Comparison of ENCODE assay signal across 8 cellular contexts in the genomic region with DNA sequence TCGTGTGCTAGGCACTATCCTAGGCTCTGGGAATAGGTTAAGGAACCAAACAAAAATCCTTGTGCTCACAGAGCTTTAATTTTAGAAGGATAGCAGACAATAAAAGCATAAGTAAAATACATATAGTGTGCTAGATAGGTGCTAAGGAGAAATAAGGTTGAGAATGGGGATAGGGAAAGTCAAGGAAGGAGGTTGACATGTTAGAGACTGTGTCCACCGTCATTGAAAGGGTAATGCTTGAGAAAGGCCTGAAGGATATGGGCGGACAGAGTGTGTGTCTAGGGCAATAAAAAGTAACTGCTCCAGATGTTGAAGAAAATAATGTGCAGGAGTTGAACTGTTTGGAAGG. TPM values are rescaled to one million over a fixed set of nuclear protein-coding genes. Genes with fewer than 3 reads are reported as not detected.
DNase-seq lines count a peak whose midpoint lies in the region; ATAC-seq, FAIRE-seq and TF ChIP-seq lines count a peak whose summit lies in the region.

No MANE protein-coding gene starts in this region.

- ATAC-seq in GM18909 (IDR thresholded peaks at IDR 0.05; ENCODE audit: poor library complexity, unreplicated experiment) (peak; percentile 11), GM19397 (IDR thresholded peaks at IDR 0.05; ENCODE audit: unreplicated experiment) (no peak)

- peak overlapping the region; percentile 77 for H2AFZ ChIP-seq in Karpas-422 (ENCODE audit: low read length)
- H2AFZ ChIP-seq in endothelial cell of umbilical vein (ENCODE audit: low read depth, low read length): peak overlapping the region; percentile 95

- CTCF ChIA-PET in endothelial cell of umbilical vein (lab: Charles Lee): interaction anchor here (0.9 to 11.9 kb wide), 7 partner anchors 9 to 555 kb away, joined by 3 to 138 read pairs (median 4); no protein-coding TSS in a partner anchor

- peak overlapping the region; percentile 89 for H3K4me3 ChIP-seq in Karpas-422 (ENCODE audit: low read length)
- peak overlapping the region; percentile 19 to 92 (median 73) for H3K4me3 ChIP-seq in endothelial cell of umbilical vein (replicated peaks in 1 of 3; ENCODE audit: insufficient read depth in 1 of 3, low read depth in 1 of 3, low read length in 3 of 3)
- peak overlapping the region; percentile 62 for H3K4me3 ChIP-seq in retinal pigment epithelial cell (ENCODE audit: low read length)

- H3K9me2 ChIP-seq in Karpas-422 (replicated peaks; ENCODE audit: insufficient read depth, low read length): no peaks in the 10 kb centered on the region

- H3K27ac ChIP-seq in Karpas-422 (ENCODE audit: low read length) (peak overlapping the region; percentile 4; the same call in 1 of the 2 replicates), endothelial cell of umbilical vein (ENCODE audit: insufficient read depth, low read depth, low read length) (no peak overlapping the region)

- H3K4me2 ChIP-seq in Karpas-422 (ENCODE audit: low read depth, low read length, poor library complexity, severe bottlenecking): peak overlapping the region; percentile 76
- peak overlapping the region; percentile 86 for H3K4me2 ChIP-seq in endothelial cell of umbilical vein (ENCODE audit: insufficient read depth, low read length)

- TF ChIP-seq POLR2A in endothelial cell of umbilical vein (IDR thresholded peaks at IDR 0.05; ENCODE audit: low read depth, low read length): no peak

- H4K20me1 ChIP-seq in Karpas-422 (ENCODE audit: insufficient read depth, low read depth, low read length): no peaks in the 10 kb centered on the region
- H4K20me1 ChIP-seq in endothelial cell of umbilical vein (replicated peaks; ENCODE audit: control insufficient read depth, extremely low read depth, insufficient read depth, low read length): no peaks in the 10 kb centered on the region

- H3K9me1 ChIP-seq in endothelial cell of umbilical vein (replicated peaks; ENCODE audit: control insufficient read depth, extremely low read depth, insufficient read depth, low read length): no peaks in the 10 kb centered on the region

- DNase-seq in Karpas-422 (no peak), endothelial cell of umbilical vein (ENCODE audit: low read depth, low spot score) (no peak), retinal pigment epithelial cell (ENCODE audit: low read depth) (no peak), GM10266 (ENCODE audit: extremely low spot score) (no peak), epidermal melanocyte (ENCODE audit: insufficient read length, low spot score) (no peak)
- DNase-seq in stimulated activated CD4-positive, alpha-beta T cell treated with anti-CD3 and anti-CD28 coated beads, Interleukin-4, amount 100 ng/mL, for 1 hour: no peak

- POLR2A ChIA-PET in endothelial cell of umbilical vein (lab: Charles Lee): no interaction called here

- peak overlapping the region; percentile 59 for H3K9ac ChIP-seq in Karpas-422 (ENCODE audit: low read length)
- H3K9ac ChIP-seq in endothelial cell of umbilical vein (replicated peaks; ENCODE audit: extremely low read depth, insufficient read depth, low read length): no peak overlapping the region

- H3K27me3 ChIP-seq in Karpas-422 (ENCODE audit: low read length): no peaks in the 10 kb centered on the region
- H3K27me3 ChIP-seq in endothelial cell of umbilical vein (ENCODE audit: control insufficient read depth in 2 of 2, insufficient read depth in 2 of 2, low read length in 2 of 2): peaks cover 25 to 32% of the 10 kb centered on the region in 2 experiments

- FAIRE-seq in endothelial cell of umbilical vein (lab: Jason Lieb, UNC): no peak

- no TSS peak for BruUV-seq in endothelial cell of umbilical vein (replicated peaks; lab: Mats Ljungman, UMichigan)

- dilution Hi-C loops in endothelial cell of umbilical vein (cut with MboI; ENCODE audit: extremely low pct_ligation_motif_present, low sequenced_read_pairs): no loop called here

- intact Hi-C loops in endothelial cell of umbilical vein (cut with micrococcal nuclease): loop anchor here (1.0 to 10.0 kb wide), 4 partner anchors 187 to 997 kb away; partner anchors contain the start of genes TRMO and ZNF367

- no peaks in the 10 kb centered on the region; the same call in 1 of the 2 replicates for H3K36me3 ChIP-seq in Karpas-422 (ENCODE audit: insufficient read depth, low read length)
- H3K36me3 ChIP-seq in endothelial cell of umbilical vein (ENCODE audit: control insufficient read depth in 2 of 2, extremely low read depth in 1 of 2, insufficient read depth in 2 of 2, low read length in 2 of 2): no peaks in the 10 kb centered on the region

- peaks cover 48% of the 10 kb centered on the region for H3K4me1 ChIP-seq in Karpas-422 (ENCODE audit: low read length)
- H3K4me1 ChIP-seq in endothelial cell of umbilical vein (ENCODE audit: control insufficient read depth, extremely low read depth, insufficient read depth, low read length): peaks cover 8% of the 10 kb centered on the region

- H3K9me3 ChIP-seq in Karpas-422 (ENCODE audit: low read length): no peaks in the 10 kb centered on the region
- H3K9me3 ChIP-seq in endothelial cell of umbilical vein (replicated peaks; ENCODE audit: control insufficient read depth, insufficient read depth, low read length): no peaks in the 10 kb centered on the region

- peaks cover 33% of the 10 kb centered on the region for H3K79me2 ChIP-seq in Karpas-422 (ENCODE audit: low read length)
- H3K79me2 ChIP-seq in endothelial cell of umbilical vein (ENCODE audit: control insufficient read depth, insufficient read depth, low read length): no peaks in the 10 kb centered on the region

- TF ChIP-seq CTCF in endothelial cell of umbilical vein (IDR thresholded peaks at IDR 0.05; ENCODE audit: extremely low read depth in 1 of 2, insufficient read depth in 1 of 2, low read depth in 1 of 2, low read length in 2 of 2) (no peak), retinal pigment epithelial cell (conservative IDR thresholded peaks at IDR 0.05; ENCODE audit: low read depth, low read length) (no peak), GM10266 (IDR thresholded peaks at IDR 0.05; ENCODE audit: control insufficient read depth, insufficient read depth, low read depth, missing control alignments) (no peak)

TF ChIP-seq in endothelial cell of umbilical vein, 7 proteins besides CTCF, POLR2A, EP300 and RAD21:
- TF ChIP-seq FOS (IDR thresholded peaks at IDR 0.05; ENCODE audit: borderline replicate concordance, insufficient read depth, low read length): no peak
- TF ChIP-seq JUN (IDR thresholded peaks at IDR 0.05; ENCODE audit: borderline replicate concordance, insufficient read depth, insufficient read length, low read depth): no peak
- TF ChIP-seq MYC (IDR thresholded peaks at IDR 0.05; ENCODE audit: low read depth, low read length): no peak
- TF ChIP-seq EZH2 (IDR thresholded peaks at IDR 0.05; ENCODE audit: borderline replicate concordance, low read depth, low read length, severe bottlenecking): no peak
- TF ChIP-seq GATA2 (IDR thresholded peaks at IDR 0.05; ENCODE audit: insufficient read depth, insufficient read length, low read depth, low read length): no peak
- TF ChIP-seq POLR2AphosphoS5 (IDR thresholded peaks at IDR 0.05; ENCODE audit: insufficient read depth, low read depth, low read length): no peak
- TF ChIP-seq, protein P1, sequence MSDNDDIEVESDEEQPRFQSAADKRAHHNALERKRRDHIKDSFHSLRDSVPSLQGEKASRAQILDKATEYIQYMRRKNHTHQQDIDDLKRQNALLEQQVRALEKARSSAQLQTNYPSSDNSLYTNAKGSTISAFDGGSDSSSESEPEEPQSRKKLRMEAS (IDR thresholded peaks at IDR 0.05; ENCODE audit: insufficient read depth, insufficient read length): no peak

RNA-seq across cellular contexts. Expression of gene TDRD7, which starts 0.5 kb away (rescaled TPM):
- 18.5 and 23.4 TPM in 2 replicates for total RNA-seq in Karpas-422 (2014; rRNA removed; shearing (Covaris generic); ENCODE audit: low replicate concordance)
- 11.2 and 11.5 TPM in 2 replicates for total RNA-seq in endothelial cell of umbilical vein
- polyA plus RNA-seq in endothelial cell of umbilical vein: 3.7 and 4.9 TPM in 2 replicates
- polyA plus RNA-seq in endothelial cell of umbilical vein (2011; cell fraction: cytosol; rRNA removed): 6.0 and 6.2 TPM in 2 replicates
- polyA plus RNA-seq in endothelial cell of umbilical vein (2011; cell fraction: nucleus; rRNA removed): 14.2 and 16.2 TPM in 2 replicates
- 10.6 and 12.3 TPM in 2 replicates for polyA plus RNA-seq in endothelial cell of umbilical vein (2012)
- 8.9 and 10.6 TPM in 2 replicates for polyA minus RNA-seq in endothelial cell of umbilical vein
- 1.0 TPM for polyA minus RNA-seq in endothelial cell of umbilical vein (2011; cell fraction: cytosol; rRNA and poly(A)+ RNA removed)
- 7.1 and 13.4 TPM in 2 replicates for polyA minus RNA-seq in endothelial cell of umbilical vein (2011; cell fraction: nucleus; rRNA and poly(A)+ RNA removed)
